In the genomic region with DNA sequence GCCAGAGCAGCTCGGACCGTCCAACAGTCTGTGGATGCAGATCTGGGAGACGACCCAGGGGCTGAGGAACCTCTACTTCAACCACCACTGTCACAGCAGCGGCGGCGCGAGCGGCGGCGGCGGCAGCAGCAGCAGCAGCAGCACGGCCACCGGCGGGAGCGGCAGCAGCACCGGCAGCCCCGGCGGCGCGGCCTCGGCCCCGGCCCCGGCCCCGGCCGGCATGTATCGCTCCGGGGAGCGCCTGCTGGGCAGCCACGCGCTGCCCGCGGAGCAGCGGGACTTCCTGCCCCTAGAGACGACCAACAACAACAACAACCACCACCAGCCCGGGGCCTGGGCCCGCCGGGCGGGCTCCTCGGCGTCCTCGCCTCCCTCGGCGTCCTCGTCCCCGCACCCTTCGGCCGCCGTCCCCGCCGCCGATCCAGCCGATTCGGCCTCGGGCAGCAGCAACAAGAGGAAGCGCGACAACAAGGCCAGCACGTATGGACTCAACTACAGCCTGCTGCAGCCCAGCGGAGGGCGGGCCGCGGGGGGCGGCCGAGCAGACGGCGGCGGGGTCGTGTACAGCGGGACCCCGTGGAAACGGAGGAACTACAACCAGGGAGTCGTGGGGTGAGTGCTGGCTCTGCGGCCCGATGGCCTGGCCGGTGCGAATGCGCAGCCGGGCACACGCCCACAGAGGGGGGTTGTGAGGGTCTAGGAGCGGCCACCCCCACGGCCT, we compare ENCODE assay signal across 8 cellular contexts. TPM values are rescaled to one million over a fixed set of nuclear protein-coding genes. Genes with fewer than 3 reads are reported as not detected.
DNase-seq lines count a peak whose midpoint lies in the region; ATAC-seq and TF ChIP-seq lines count a peak whose summit lies in the region.

No MANE protein-coding gene starts in this region.

- H3K36me3 Mint-ChIP-seq in GM23338 (ENCODE audit: low read depth): peaks cover 2% of the 10 kb centered on the region; the same call in 1 of the 3 replicates

- H3K27ac ChIP-seq in GM23338 (ENCODE audit: low read depth) (no peak overlapping the region), angular gyrus (ENCODE audit: low read depth, low read length) (peak overlapping the region; percentile 50), skeletal muscle tissue (ENCODE audit: low read depth, low read length) (peak overlapping the region; percentile 54)

- no peaks in the 10 kb centered on the region for H3K27me3 ChIP-seq in GM23338 (ENCODE audit: insufficient read depth)
- H3K27me3 ChIP-seq in MG63: no peaks in the 10 kb centered on the region
- H3K27me3 ChIP-seq in skeletal muscle tissue (ENCODE audit: control insufficient read depth in 3 of 3, insufficient read depth in 3 of 3, low read length in 3 of 3): no peaks in the 10 kb centered on the region

- H3K36me3 ChIP-seq in GM23338 (ENCODE audit: insufficient read depth): no peaks in the 10 kb centered on the region
- H3K36me3 ChIP-seq in MG63: peaks cover 3% of the 10 kb centered on the region; the same call in 1 of the 2 replicates
- H3K36me3 ChIP-seq in skeletal muscle tissue (ENCODE audit: control insufficient read depth in 3 of 3, insufficient read depth in 3 of 3, low read length in 3 of 3): no peaks in the 10 kb centered on the region

- peak; percentile 6 for ATAC-seq in GM23338

- DNase-seq in GM12864 (ENCODE audit: low read depth): no peak
- peak; percentile 35 for DNase-seq in GM23338 (ENCODE audit: low spot score)
- peak; percentile 20 for DNase-seq in MG63
- DNase-seq in NCI-H446 treated with DMSO at 0.1 percent for 48 hours (lab: John Stamatoyannopoulos, UW): no peak
- DNase-seq in NCI-H187 (lab: John Stamatoyannopoulos, UW): no peak

- H3K27ac Mint-ChIP-seq in GM23338: no peak overlapping the region

- peaks cover 31% of the 10 kb centered on the region for H4K20me1 ChIP-seq in GM23338 (replicated peaks; ENCODE audit: insufficient read depth)

- peak overlapping the region; percentile 94 for H3K4me2 ChIP-seq in GM23338

- TF ChIP-seq CTCF in GM12864 (IDR thresholded peaks at IDR 0.05; ENCODE audit: low read depth, low read length, missing control alignments) (no peak), GM23338 (conservative IDR thresholded peaks at IDR 0.05; ENCODE audit: low read depth in 2 of 2) (no peak)

- H3F3A ChIP-seq in GM23338 (replicated peaks; ENCODE audit: low read depth): no peaks in the 10 kb centered on the region

- H3K4me3 ChIP-seq in GM12864 (ENCODE audit: low read depth, low read length) (peak overlapping the region; percentile 62), GM23338 (peak overlapping the region; percentile 90), MG63 (peak overlapping the region; percentile 60), iPS-11a (ENCODE audit: low read depth, low read length) (peak overlapping the region; percentile 74), skeletal muscle tissue (ENCODE audit: low read length in 3 of 3) (peak overlapping the region; percentile 78 to 87 (median 86))

- peak overlapping the region; percentile 77 to 88 (median 81) for H3K9ac ChIP-seq in skeletal muscle tissue (ENCODE audit: low read depth in 1 of 3, low read length in 3 of 3)

- H3K9me3 ChIP-seq in MG63: no peaks in the 10 kb centered on the region
- H3K9me3 ChIP-seq in skeletal muscle tissue (ENCODE audit: control insufficient read depth in 3 of 3, low read length in 3 of 3): no peaks in the 10 kb centered on the region

- peaks cover 5% of the 10 kb centered on the region for H3K27me3 Mint-ChIP-seq in GM23338 (ENCODE audit: insufficient read depth, low read depth, poor library complexity)

- no peak overlapping the region for H2AFZ ChIP-seq in GM23338

- H3K9me3 Mint-ChIP-seq in GM23338: no peaks in the 10 kb centered on the region

- H3K4me1 Mint-ChIP-seq in GM23338: peaks cover 19% of the 10 kb centered on the region

- peaks cover 50% of the 10 kb centered on the region for H3K79me2 ChIP-seq in GM23338 (replicated peaks; ENCODE audit: insufficient read depth)

- H3K9me2 ChIP-seq in GM23338 (ENCODE audit: insufficient read depth): no peaks in the 10 kb centered on the region

- H3K4me1 ChIP-seq in GM23338 (ENCODE audit: insufficient read depth) (peaks cover 16% of the 10 kb centered on the region), skeletal muscle tissue (ENCODE audit: control insufficient read depth in 3 of 3, insufficient read depth in 3 of 3, low read length in 3 of 3) (peaks cover 20 to 28% (median 25%) of the 10 kb centered on the region in 3 donors)

- H3K4me3 Mint-ChIP-seq in GM23338: peak overlapping the region; percentile 65

TF ChIP-seq in GM23338, 12 proteins besides CTCF, POLR2A, EP300 and RAD21:
- TF ChIP-seq JUNB (IDR thresholded peaks at IDR 0.05; ENCODE audit: unreplicated experiment) (no peak), STAT1 (IDR thresholded peaks at IDR 0.05; ENCODE audit: unreplicated experiment) (no peak)

RNA-seq across cellular contexts. Expression of gene TENT4B, which starts 0.7 kb away (rescaled TPM):
- total RNA-seq in GM23338 (2014; rRNA removed; shearing (Covaris generic)): 18.3 and 21.3 TPM in 2 replicates
- 16.7 and 17.6 TPM in 2 replicates for polyA plus RNA-seq in GM23338 (2016; fragmentation: Nextera tagmentation; extraction: Ambion mirVana)
- total RNA-seq in MG63 (2014; rRNA removed; shearing (Covaris generic); ENCODE audit: low replicate concordance): 5.0 and 19.1 TPM in 2 replicates
- 5.7 TPM for total RNA-seq in skeletal muscle tissue

Comparison
In these comparisons a context has a peak if more than half of its experiments do, and no peak if none do; other contexts are left out.
1. DNase-seq: peak in GM23338 (single experiment) and MG63 (single experiment); none in GM12864 (single experiment), NCI-H446 treated with DMSO at 0.1 percent for 48 hours (single experiment) and NCI-H187 (0 of 2).
2. Peak in every context shown above with its lines, with median percentiles within 50 percentile points of each other: H3K4me3 ChIP-seq.